2 cellular contexts compared by ENCODE assay signal in genomic region chr4:118920247-118920646, GRCh38.
TF ChIP-seq lines count a peak whose summit lies in the region.

No MANE protein-coding gene starts in this region.

TF ChIP-seq in IMR-90, 13 proteins besides CTCF, POLR2A, EP300 and RAD21:
- TF ChIP-seq ELK1 (IDR thresholded peaks at IDR 0.05; ENCODE audit: borderline replicate concordance, low read depth, low read length) = no peak
- TF ChIP-seq RFX5 (IDR thresholded peaks at IDR 0.05; ENCODE audit: low read depth, low read length) = no peak
- peak; percentile 61 for TF ChIP-seq MAFK (IDR thresholded peaks at IDR 0.05; ENCODE audit: low read depth, low read length)
- TF ChIP-seq CHD1 (IDR thresholded peaks at IDR 0.05; ENCODE audit: low read depth, low read length) = no peak

TF ChIP-seq in K562, 482 proteins besides CTCF, POLR2A, EP300 and RAD21:
- no peak for TF ChIP-seq SMARCB1 (IDR thresholded peaks at IDR 0.05; ENCODE audit: insufficient read length, low read depth)
- TF ChIP-seq FIP1L1 (IDR thresholded peaks at IDR 0.05; ENCODE audit: low read depth, low read length, poor library complexity, severe bottlenecking) = no peak
- TF ChIP-seq GABPB2 (CRISPR knock-in tag; conservative IDR thresholded peaks at IDR 0.05) = no peak
- TF ChIP-seq ZNF316 (IDR thresholded peaks at IDR 0.05) = peak; percentile 7; the same call in 1 of the 2 replicates
